20 cellular contexts compared by ENCODE assay signal in the genomic region with DNA sequence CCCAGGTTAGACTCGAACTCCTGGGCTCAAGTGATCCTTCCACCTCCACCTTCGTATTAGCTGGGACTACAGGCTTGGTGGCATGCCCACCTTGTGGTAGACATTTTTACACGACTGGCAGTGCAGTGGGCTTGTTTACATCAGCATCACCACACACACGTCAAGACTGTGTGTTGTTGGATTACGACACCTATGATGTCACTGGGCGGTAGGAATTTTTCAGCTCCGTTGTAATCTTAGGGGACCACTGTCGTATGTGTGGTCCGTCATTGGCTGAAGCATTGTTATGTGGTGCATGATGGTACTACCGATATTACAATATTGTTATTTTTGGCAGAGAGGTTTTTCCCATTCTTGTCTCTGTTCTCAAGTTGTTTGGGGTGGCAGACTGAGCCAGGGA.
"Had no signal": no experiment of that assay in that cellular context is flagged by ENCODE, and none has a peak within 500 bp of the region (broad histone marks: within the 10 kb centered on the region; RNA-seq: fewer than 3 reads in every experiment).

No MANE protein-coding gene starts in this region.

- H2AFZ ChIP-seq: parathyroid adenoma had no signal

- DNase-seq: activated CD4-positive, CD25-positive, alpha-beta regulatory T cell treated with anti-CD3 and anti-CD28 coated beads, Interleukin-2, amount 50 U/mL, for 72 hours; activated CD8-positive, alpha-beta memory T cell treated with anti-CD3 and anti-CD28 coated beads for 24 hours; activated CD8-positive, alpha-beta memory T cell treated with anti-CD3 and anti-CD28 coated beads, Interleukin-2, amount 50 U/mL, for 48 hours; activated effector memory CD4-positive, alpha-beta T cell treated with Interleukin-2 at 50 U/mL for 16 hours; activated naive CD4-positive, alpha-beta T cell treated with anti-CD3 and anti-CD28 coated beads, Interleukin-2, amount 10 ng/mL, durations not matched to agents 7 days and 5 days; activated T-cell treated with anti-CD3 and anti-CD28 coated beads, Interleukin-2, amount 50 U/mL, for 48 hours; dorsolateral prefrontal cortex; endodermal cell; foreskin fibroblast; left cardiac atrium; natural killer cell; stimulated activated CD8-positive, alpha-beta memory T cell treated with anti-CD3 and anti-CD28 coated beads, Interleukin-4, amount 100 ng/mL, for 48 hours; stimulated activated naive CD4-positive, alpha-beta T cell; T-helper 1 cell; T1000; upper lobe of right lung had no signal

- H3K4me3 ChIP-seq: ascending aorta, dorsolateral prefrontal cortex, SK-N-MC, upper lobe of right lung had no signal

- H3K27me3 ChIP-seq: ascending aorta, upper lobe of right lung had no signal

- H3K9ac ChIP-seq: parathyroid adenoma had no signal

- H3K9me3 ChIP-seq: upper lobe of right lung had no signal

- H3K27ac ChIP-seq: ascending aorta, dorsolateral prefrontal cortex, epithelial cell of prostate, parathyroid adenoma, SK-N-MC, upper lobe of right lung had no signal

- H3K36me3 ChIP-seq: ascending aorta, upper lobe of right lung had no signal
